In genomic region chr10:125066704-125067447, GRCh38 we compare ENCODE assay signal across 23 cellular contexts.
A peak's percentile ranks its signal among the peaks of the same experiment; 100 is the strongest.
DNase-seq lines count a peak whose midpoint lies in the region; ATAC-seq and TF ChIP-seq lines count a peak whose summit lies in the region.
"Had no signal": no experiment of that assay in that cellular context is flagged by ENCODE, and none has a peak within 500 bp of the region (broad histone marks: within the 10 kb centered on the region; RNA-seq: fewer than 3 reads in every experiment).

No MANE protein-coding gene starts in this region.

- no peaks in the 10 kb centered on the region for H3K27me3 ChIP-seq in body of pancreas
- no peaks in the 10 kb centered on the region for H3K27me3 ChIP-seq in neuronal stem cell (ENCODE audit: control insufficient read depth in 3 of 3, insufficient read depth in 3 of 3, low read depth in 1 of 3, low read length in 3 of 3)
- H3K27me3 ChIP-seq: ascending aorta, dorsolateral prefrontal cortex had no signal

- no peak overlapping the region for H3K4ac ChIP-seq in neuronal stem cell (ENCODE audit: low read length)

- H3K4me3 ChIP-seq in body of pancreas: no peak overlapping the region
- H3K4me3 ChIP-seq in neuronal stem cell (ENCODE audit: low read length in 2 of 2): no peak overlapping the region
- H3K4me3 ChIP-seq: ascending aorta, skin epidermis had no signal

- no peaks in the 10 kb centered on the region for H3K36me3 Mint-ChIP-seq in natural killer cell
- no peaks in the 10 kb centered on the region for H3K36me3 Mint-ChIP-seq in natural killer cell treated with Interleukin-12 subunit alpha and Interleukin-12 subunit beta and Interleukin-15 and Interleukin-18, amount 100 ng/mL, for 72 hours
- H3K36me3 Mint-ChIP-seq: activated CD4-positive, alpha-beta memory T cell treated with anti-CD3 and anti-CD28 coated beads for 36 hours; activated naive CD8-positive, alpha-beta T cell treated with anti-CD3 and anti-CD28 coated beads for 36 hours had no signal

- no peaks in the 10 kb centered on the region for H3K27me3 Mint-ChIP-seq in natural killer cell (ENCODE audit: low read depth in 2 of 2)
- no peaks in the 10 kb centered on the region for H3K27me3 Mint-ChIP-seq in natural killer cell treated with Interleukin-12 subunit alpha and Interleukin-12 subunit beta and Interleukin-15 and Interleukin-18, amount 100 ng/mL, for 72 hours

- no peak for TF ChIP-seq CTCF in natural killer cell (IDR thresholded peaks at IDR 0.05)
- no peak for TF ChIP-seq CTCF in body of pancreas (IDR thresholded peaks at IDR 0.05)

- H2BK12ac ChIP-seq in neuronal stem cell (ENCODE audit: low read length): no peak overlapping the region

- no peak for TF ChIP-seq POLR2A in body of pancreas (IDR thresholded peaks at IDR 0.05)

- H3K9me3 Mint-ChIP-seq in natural killer cell: no peaks in the 10 kb centered on the region
- H3K9me3 Mint-ChIP-seq in natural killer cell treated with Interleukin-12 subunit alpha and Interleukin-12 subunit beta and Interleukin-15 and Interleukin-18, amount 100 ng/mL, for 72 hours: no peaks in the 10 kb centered on the region
- H3K9me3 Mint-ChIP-seq: activated CD4-positive, alpha-beta memory T cell treated with anti-CD3 and anti-CD28 coated beads for 36 hours; activated naive CD8-positive, alpha-beta T cell treated with anti-CD3 and anti-CD28 coated beads for 36 hours had no signal

- no peak overlapping the region for H4K91ac ChIP-seq in neuronal stem cell (ENCODE audit: low read depth, low read length, poor library complexity)

- peak overlapping the region; percentile 79 to 81 for H3K27ac Mint-ChIP-seq in natural killer cell
- H3K27ac Mint-ChIP-seq in natural killer cell treated with Interleukin-12 subunit alpha and Interleukin-12 subunit beta and Interleukin-15 and Interleukin-18, amount 100 ng/mL, for 72 hours: peak overlapping the region in 1 of 2 donors; percentile 78
- H3K27ac Mint-ChIP-seq: activated CD4-positive, alpha-beta memory T cell treated with anti-CD3 and anti-CD28 coated beads for 36 hours; activated naive CD8-positive, alpha-beta T cell treated with anti-CD3 and anti-CD28 coated beads for 36 hours had no signal

- H3K9ac ChIP-seq in neuronal stem cell (ENCODE audit: low read depth, low read length, poor library complexity): no peak overlapping the region

- H2AK5ac ChIP-seq in neuronal stem cell (ENCODE audit: low read depth, low read length): no peak overlapping the region

- peak overlapping the region; percentile 52 for H3K23ac ChIP-seq in neuronal stem cell (ENCODE audit: low read depth, low read length, poor library complexity)

- no peak overlapping the region for H2BK120ac ChIP-seq in neuronal stem cell (ENCODE audit: low read depth, low read length)

- H3K4me1 Mint-ChIP-seq in natural killer cell: peaks cover 76 to 77% of the 10 kb centered on the region in 2 donors
- peaks cover 55 to 67% of the 10 kb centered on the region in 2 donors for H3K4me1 Mint-ChIP-seq in natural killer cell treated with Interleukin-12 subunit alpha and Interleukin-12 subunit beta and Interleukin-15 and Interleukin-18, amount 100 ng/mL, for 72 hours (ENCODE audit: low read depth in 2 of 2)

- WGBS in body of pancreas, 2 donors: 55 to 65% methylated on average over 12 of the region's 12 CpGs
- WGBS in neuronal stem cell (ENCODE audit: extremely low coverage in 2 of 2, insufficient read length in 2 of 2, insufficient replicate concordance in 1 of 2), 2 donors: no CpG with 5 or more reads among the region's 12 CpGs

- intact Hi-C loops in natural killer cell (cut with micrococcal nuclease): no loop called here
- intact Hi-C loops in body of pancreas (cut with DNase I): no loop called here

- H3K27ac ChIP-seq in body of pancreas (peak overlapping the region in 3 of 4 donors; percentile 3 to 74 (median 21)), neuronal stem cell (replicated peaks; ENCODE audit: low read length) (no peak overlapping the region)
- H3K27ac ChIP-seq: dorsolateral prefrontal cortex had no signal

- DNase-seq in natural killer cell: no peak
- no peak for DNase-seq in natural killer cell treated with Interleukin-12 subunit alpha and Interleukin-12 subunit beta and Interleukin-15 and Interleukin-18, amount 100 ng/mL, for 72 hours (ENCODE audit: low spot score)
- no peak for DNase-seq in body of pancreas
- no peak for DNase-seq in neuronal stem cell (ENCODE audit: low spot score)
- DNase-seq in occipital lobe (lab: John Stamatoyannopoulos, UW): no peak
- no peak for DNase-seq in NCI-H1105 treated with DMSO at 0.1 percent for 48 hours (lab: John Stamatoyannopoulos, UW)
- DNase-seq in NCI-H748 treated with DMSO at 0.1 percent for 48 hours (lab: John Stamatoyannopoulos, UW): no peak
- DNase-seq: activated CD4-positive, alpha-beta memory T cell treated with anti-CD3 and anti-CD28 coated beads for 36 hours; activated naive CD8-positive, alpha-beta T cell treated with anti-CD3 and anti-CD28 coated beads for 36 hours; DND-41; naive B cell; NCI-H1930; NCI-H226; NCI-H82; SIG-M5; stimulated activated CD4-positive, alpha-beta T cell treated with anti-CD3 and anti-CD28 coated beads, Interleukin-1b, Interleukin-23, amount 100 ng/mL, for 48 hours; SW 1271; trophoblast cell had no signal

- H2AFZ ChIP-seq in neuronal stem cell (ENCODE audit: low read length): no peak overlapping the region

- H3K18ac ChIP-seq in neuronal stem cell (ENCODE audit: low read length): no peak overlapping the region

- ATAC-seq in natural killer cell (no peak), body of pancreas (no peak), HG03135 (IDR thresholded peaks at IDR 0.05; ENCODE audit: unreplicated experiment) (no peak)
- ATAC-seq in natural killer cell treated with Interleukin-12 subunit alpha and Interleukin-12 subunit beta and Interleukin-15 and Interleukin-18, amount 100 ng/mL, for 72 hours: no peak
- ATAC-seq: activated CD4-positive, CD25-positive, alpha-beta regulatory T cell treated with anti-CD3 and anti-CD28 coated beads, Interleukin-2, amount 50 U/mL, for 24 hours had no signal

- H3K14ac ChIP-seq in neuronal stem cell (ENCODE audit: low read length): no peak overlapping the region

- H2BK15ac ChIP-seq in neuronal stem cell (ENCODE audit: low read length): no peak overlapping the region

- no peak overlapping the region for H2BK5ac ChIP-seq in neuronal stem cell (ENCODE audit: low read length)

- H3K4me1 ChIP-seq in body of pancreas (peaks cover 61% of the 10 kb centered on the region), neuronal stem cell (ENCODE audit: control insufficient read depth in 2 of 2, insufficient read depth in 1 of 2, low read depth in 1 of 2, low read length in 2 of 2) (peaks cover 0 to 6% of the 10 kb centered on the region in 2 donors)

- H3K36me3 ChIP-seq in body of pancreas (replicated peaks in 1 of 2; ENCODE audit: insufficient read depth in 1 of 2, low read depth in 2 of 2) (no peaks in the 10 kb centered on the region), neuronal stem cell (replicated peaks in 1 of 2; ENCODE audit: control insufficient read depth in 2 of 2, insufficient read depth in 2 of 2, low read length in 2 of 2) (peaks cover 2 to 47% of the 10 kb centered on the region in 2 donors)

- no peak overlapping the region for H3K4me2 ChIP-seq in neuronal stem cell (ENCODE audit: insufficient read depth, low read length, poor library complexity, severe bottlenecking)

- peaks cover 19% of the 10 kb centered on the region for H3K79me1 ChIP-seq in neuronal stem cell (ENCODE audit: low read depth, low read length)

- H4K8ac ChIP-seq in neuronal stem cell (ENCODE audit: low read depth, low read length): no peak overlapping the region

- no peak overlapping the region for H3K4me3 Mint-ChIP-seq in natural killer cell
- H3K4me3 Mint-ChIP-seq in natural killer cell treated with Interleukin-12 subunit alpha and Interleukin-12 subunit beta and Interleukin-15 and Interleukin-18, amount 100 ng/mL, for 72 hours: no peak overlapping the region
- H3K4me3 Mint-ChIP-seq: activated CD4-positive, alpha-beta memory T cell treated with anti-CD3 and anti-CD28 coated beads for 36 hours; activated naive CD8-positive, alpha-beta T cell treated with anti-CD3 and anti-CD28 coated beads for 36 hours; naive B cell had no signal

- no peaks in the 10 kb centered on the region for H3K9me3 ChIP-seq in body of pancreas
- no peaks in the 10 kb centered on the region for H3K9me3 ChIP-seq in neuronal stem cell (replicated peaks in 1 of 2; ENCODE audit: control insufficient read depth in 2 of 2, insufficient read depth in 1 of 2, low read depth in 1 of 2, low read length in 2 of 2)
- H3K9me3 ChIP-seq: ascending aorta had no signal
